8 cellular contexts compared by ENCODE assay signal in genomic region chr12:26114720-26115406, GRCh38. TPM values are rescaled to one million over a fixed set of nuclear protein-coding genes. Genes with fewer than 3 reads are reported as not detected.
A peak's percentile ranks its signal among the peaks of the same experiment; 100 is the strongest.
DNase-seq lines count a peak whose midpoint lies in the region; ATAC-seq and TF ChIP-seq lines count a peak whose summit lies in the region.

No MANE protein-coding gene starts in this region.

- no peak overlapping the region for H4K91ac ChIP-seq in mesenchymal stem cell (ENCODE audit: low read length)

- H3K9ac ChIP-seq in mammary epithelial cell (ENCODE audit: insufficient read depth, low read length) = peak overlapping the region; percentile 69
- peak overlapping the region; percentile 93 for H3K9ac ChIP-seq in mesenchymal stem cell (ENCODE audit: low read length)

- H3K4me2 ChIP-seq in mammary epithelial cell (ENCODE audit: insufficient read depth, low read depth, low read length) (peak overlapping the region; percentile 76), mesenchymal stem cell (ENCODE audit: low read length, poor library complexity, severe bottlenecking) (peak overlapping the region; percentile 94)

- peaks cover 1% of the 10 kb centered on the region for H3K79me1 ChIP-seq in mesenchymal stem cell (replicated peaks; ENCODE audit: low read length, poor library complexity, severe bottlenecking)

- whole genome bisulfite sequencing in mammary epithelial cell (ENCODE audit: low coverage, missing lambda C conversion rate) = 36% methylated on average over 13 of the region's 13 CpGs
- WGBS in mesenchymal stem cell = 46% methylated on average over 13 of the region's 13 CpGs

- BruUV-seq in mammary epithelial cell (replicated peaks; lab: Mats Ljungman, UMichigan) = TSS peak; percentile 51

- peak overlapping the region; percentile 54 for H2BK15ac ChIP-seq in mesenchymal stem cell (ENCODE audit: low read depth, poor library complexity, severe bottlenecking)

- H3K4me3 ChIP-seq in cardiac muscle cell (peak overlapping the region; percentile 43), mammary epithelial cell (replicated peaks in 1 of 3; ENCODE audit: insufficient read depth in 1 of 3, low read depth in 2 of 3, low read length in 3 of 3) (peak overlapping the region; percentile 6 to 54 (median 36)), mesenchymal stem cell (ENCODE audit: insufficient read depth in 1 of 2, low read depth in 1 of 2, low read length in 2 of 2) (peak overlapping the region; percentile 59 to 77), upper lobe of right lung (peak overlapping the region; percentile 59)

- H3K9me3 ChIP-seq in cardiac muscle cell (ENCODE audit: low read depth) (no peaks in the 10 kb centered on the region), mammary epithelial cell (replicated peaks; ENCODE audit: insufficient read depth, low read length) (no peaks in the 10 kb centered on the region), mesenchymal stem cell (ENCODE audit: control insufficient read depth, low read length) (no peaks in the 10 kb centered on the region), upper lobe of right lung (no peaks in the 10 kb centered on the region)

- H3K18ac ChIP-seq in mesenchymal stem cell (ENCODE audit: low read depth in 1 of 2, low read length in 2 of 2) = peak overlapping the region in 1 of 2 experiments; percentile 77

- H3K36me3 ChIP-seq in cardiac muscle cell = no peaks in the 10 kb centered on the region
- H3K36me3 ChIP-seq in mammary epithelial cell (ENCODE audit: insufficient read depth, low read length) = no peaks in the 10 kb centered on the region
- no peaks in the 10 kb centered on the region for H3K36me3 ChIP-seq in mesenchymal stem cell (ENCODE audit: control insufficient read depth in 1 of 2, insufficient read depth in 2 of 2, low read depth in 1 of 2, low read length in 2 of 2)
- no peaks in the 10 kb centered on the region for H3K36me3 ChIP-seq in upper lobe of right lung

- H3K4me1 ChIP-seq in cardiac muscle cell (ENCODE audit: low read depth) (peaks cover 13% of the 10 kb centered on the region), mammary epithelial cell (ENCODE audit: insufficient read depth, low read length) (peaks cover 37% of the 10 kb centered on the region), mesenchymal stem cell (ENCODE audit: control insufficient read depth, insufficient read depth, low read depth, low read length) (peaks cover 5% of the 10 kb centered on the region), upper lobe of right lung (peaks cover 6% of the 10 kb centered on the region)

- peak overlapping the region; percentile 7 for H4K8ac ChIP-seq in mesenchymal stem cell (ENCODE audit: low read length)

- H2BK5ac ChIP-seq in mesenchymal stem cell (ENCODE audit: low read depth, low read length, poor library complexity, severe bottlenecking) = no peak overlapping the region

- TF ChIP-seq CTCF in cardiac muscle cell (IDR thresholded peaks at IDR 0.05; ENCODE audit: low read depth, low read length) (no peak), mammary epithelial cell (conservative IDR thresholded peaks at IDR 0.05 in 1 of 2, IDR thresholded peaks at IDR 0.05 in 1 of 2; ENCODE audit: extremely low read depth in 1 of 2, insufficient read depth in 1 of 2, low read depth in 1 of 2, low read length in 2 of 2) (no peak), upper lobe of right lung (IDR thresholded peaks at IDR 0.05) (no peak)

- H3K23ac ChIP-seq in mesenchymal stem cell (ENCODE audit: low read length in 2 of 2) = no peak overlapping the region

- no peaks in the 10 kb centered on the region for H3K79me2 ChIP-seq in mammary epithelial cell (ENCODE audit: insufficient read depth, low read length)

- peaks cover 40% of the 10 kb centered on the region for H3K27me3 ChIP-seq in cardiac muscle cell
- H3K27me3 ChIP-seq in mammary epithelial cell (ENCODE audit: insufficient read depth, low read length) = no peaks in the 10 kb centered on the region
- H3K27me3 ChIP-seq in mesenchymal stem cell (ENCODE audit: control insufficient read depth in 1 of 2, insufficient read depth in 1 of 2, low read length in 2 of 2) = no peaks in the 10 kb centered on the region
- H3K27me3 ChIP-seq in upper lobe of right lung = peaks cover 11% of the 10 kb centered on the region

- H3K14ac ChIP-seq in mesenchymal stem cell (ENCODE audit: low read length in 2 of 2) = no peak overlapping the region

- H2AK5ac ChIP-seq in mesenchymal stem cell (ENCODE audit: low read length, severe bottlenecking) = no peak overlapping the region

- dilution Hi-C loops in mammary epithelial cell (cut with HindIII; ENCODE audit: low sequenced_read_pairs) = loop anchor here (5.0 kb wide), 1 partner anchor 43 kb away; no protein-coding TSS in a partner anchor

- H2AFZ ChIP-seq in mammary epithelial cell (ENCODE audit: low read depth, low read length) = peak overlapping the region; percentile 79
- peak overlapping the region; percentile 86 for H2AFZ ChIP-seq in mesenchymal stem cell (ENCODE audit: low read depth, low read length)

- in situ Hi-C loops in mammary epithelial cell (cut with MboI; ENCODE audit: low sequenced_read_pairs in 2 of 2) = loop anchor here in 1 of 2 donors (25.0 kb wide), 1 partner anchor 522 kb away; no protein-coding TSS in a partner anchor

- ATAC-seq in Right ventricle myocardium superior (ENCODE audit: poor library complexity) = no peak
- ATAC-seq in upper lobe of right lung = no peak

- H2BK12ac ChIP-seq in mesenchymal stem cell (ENCODE audit: low read length in 2 of 2) = peak overlapping the region in 1 of 2 experiments; percentile 77

- no peak for DNase-seq in cardiac muscle cell (ENCODE audit: low read depth in 1 of 2, low spot score in 1 of 2)
- no peak for DNase-seq in Right ventricle myocardium superior
- no peak for DNase-seq in mammary epithelial cell
- DNase-seq in mesenchymal stem cell = no peak
- DNase-seq in upper lobe of right lung = no peak
- no peak for DNase-seq in NCI-H774 (lab: John Stamatoyannopoulos, UW)
- DNase-seq in COLO829 (ENCODE audit: low spot score) = no peak
- DNase-seq in stimulated activated CD4-positive, alpha-beta T cell treated with anti-CD3 and anti-CD28 coated beads, Interleukin-4, amount 100 ng/mL, for 4 hours = no peak

- H3K27ac ChIP-seq in cardiac muscle cell (no peak overlapping the region), mammary epithelial cell (ENCODE audit: insufficient read depth, low read depth, low read length) (peak overlapping the region; percentile 81), mesenchymal stem cell (ENCODE audit: low read length, poor library complexity, severe bottlenecking) (peak overlapping the region; percentile 68), upper lobe of right lung (peak overlapping the region; percentile 88)

- H3K4ac ChIP-seq in mesenchymal stem cell (ENCODE audit: low read depth in 1 of 2, low read length in 2 of 2) = no peak overlapping the region

- intact Hi-C loops in Right ventricle myocardium superior (cut with DNase I) = no loop called here
- intact Hi-C loops in mammary epithelial cell (cut with micrococcal nuclease) = loop anchor here (1.0 kb wide), 1 partner anchor 18 kb away; no protein-coding TSS in a partner anchor
- intact Hi-C loops in upper lobe of right lung (cut with DNase I) = no loop called here

- CTCF ChIA-PET in mammary epithelial cell (lab: Charles Lee; ENCODE audit: low non-redundant PET) = interaction anchor here (0.6 kb wide), 1 partner anchor 88 kb away, joined by 4 read pairs; no protein-coding TSS in a partner anchor

- no peaks in the 10 kb centered on the region for H4K20me1 ChIP-seq in mammary epithelial cell (ENCODE audit: insufficient read depth, low read length)

- H2BK120ac ChIP-seq in mesenchymal stem cell (ENCODE audit: low read depth, low read length) = no peak overlapping the region

RNA-seq across cellular contexts. Expression of gene BHLHE41, which starts 10.0 kb away (rescaled TPM):
- total RNA-seq in cardiac muscle cell (0.24 and 1.3 TPM in 2 replicates), Right ventricle myocardium superior (39.1 TPM), mammary epithelial cell (10 to 100 TPM; 18.1 to 19.2 TPM), upper lobe of right lung (104 TPM)
- polyA plus RNA-seq in cardiac muscle cell (0.46 and 0.77 TPM in 2 replicates), mammary epithelial cell (24.6 TPM)
- polyA minus RNA-seq in mammary epithelial cell = 117 TPM
- 10.1 TPM for polyA plus RNA-seq in mesenchymal stem cell (2013, experiment 1 of 2)
- 9.7 TPM for polyA plus RNA-seq in mesenchymal stem cell (2013, experiment 2 of 2)
